In genomic region chr18:3604260-3604625, GRCh38 we compare ENCODE assay signal across 8 cellular contexts.
DNase-seq lines count a peak whose midpoint lies in the region; ATAC-seq and TF ChIP-seq lines count a peak whose summit lies in the region.

No MANE protein-coding gene starts in this region.

- ATAC-seq in GM19328 (IDR thresholded peaks at IDR 0.05; ENCODE audit: unreplicated experiment) (peak; percentile 5), HG03064 (IDR thresholded peaks at IDR 0.05; ENCODE audit: low read depth, unreplicated experiment) (peak; percentile 20), natural killer cell (peak; percentile 19 to 24 (median 20))

- H3K27ac ChIP-seq in angular gyrus (ENCODE audit: low read depth, low read length) = peak overlapping the region; percentile 94

- no peak for TF ChIP-seq CTCF in natural killer cell (IDR thresholded peaks at IDR 0.05)

- no peaks in the 10 kb centered on the region for H3K4me1 Mint-ChIP-seq in natural killer cell

- CTCF ChIA-PET in HEK293T (lab: Yijun Ruan, JAX) = interaction anchor here (1.0 to 1.4 kb wide), 2 partner anchors 10 to 62 kb away, joined by 3 to 6 read pairs; no protein-coding TSS in a partner anchor

- H3K36me3 Mint-ChIP-seq in natural killer cell = no peaks in the 10 kb centered on the region

- H3K27ac Mint-ChIP-seq in natural killer cell = no peak overlapping the region

- no peaks in the 10 kb centered on the region for H3K27me3 Mint-ChIP-seq in natural killer cell (ENCODE audit: low read depth in 2 of 2)

- POLR2A ChIA-PET in HEK293T (lab: Yijun Ruan, JAX) = interaction anchor here (1.0 to 2.4 kb wide), 8 partner anchors 10 to 157 kb away, joined by 3 to 19 read pairs (median 8); no protein-coding TSS in a partner anchor

- no peaks in the 10 kb centered on the region for H3K9me3 Mint-ChIP-seq in natural killer cell

- DNase-seq in natural killer cell (no peak), NCI-H2227 (lab: John Stamatoyannopoulos, UW; ENCODE audit: unreplicated experiment) (no peak), HK-2 (ENCODE audit: unreplicated experiment) (no peak), HEK293T (ENCODE audit: extremely low spot score) (no peak)
- DNase-seq in activated T-cell treated with anti-CD3 and anti-CD28 coated beads, Interleukin-2, amount 50 U/mL, for 48 hours = no peak

- H3K4me3 Mint-ChIP-seq in natural killer cell = no peak overlapping the region

- intact Hi-C loops in natural killer cell (cut with micrococcal nuclease) = loop anchor here (1.0 to 5.0 kb wide), 3 partner anchors 10 to 642 kb away; no protein-coding TSS in a partner anchor

TF ChIP-seq in HEK293T, 16 proteins besides CTCF, POLR2A, EP300 and RAD21:
- TF ChIP-seq BHLHE40 (IDR thresholded peaks at IDR 0.05; ENCODE audit: borderline replicate concordance) = no peak
- TF ChIP-seq HDGF (IDR thresholded peaks at IDR 0.05; ENCODE audit: borderline replicate concordance) = no peak
- no peak for TF ChIP-seq ELF4 (IDR thresholded peaks at IDR 0.05)
- no peak for TF ChIP-seq L3MBTL2 (conservative IDR thresholded peaks at IDR 0.05)
- no peak for TF ChIP-seq FOXA1 (IDR thresholded peaks at IDR 0.05)
- no peak for TF ChIP-seq NFRKB (IDR thresholded peaks at IDR 0.05)
- no peak for TF ChIP-seq ZNF384 (IDR thresholded peaks at IDR 0.05)
- no peak for TF ChIP-seq SUZ12 (IDR thresholded peaks at IDR 0.05)
